8 cellular contexts compared by ENCODE assay signal in the genomic region with DNA sequence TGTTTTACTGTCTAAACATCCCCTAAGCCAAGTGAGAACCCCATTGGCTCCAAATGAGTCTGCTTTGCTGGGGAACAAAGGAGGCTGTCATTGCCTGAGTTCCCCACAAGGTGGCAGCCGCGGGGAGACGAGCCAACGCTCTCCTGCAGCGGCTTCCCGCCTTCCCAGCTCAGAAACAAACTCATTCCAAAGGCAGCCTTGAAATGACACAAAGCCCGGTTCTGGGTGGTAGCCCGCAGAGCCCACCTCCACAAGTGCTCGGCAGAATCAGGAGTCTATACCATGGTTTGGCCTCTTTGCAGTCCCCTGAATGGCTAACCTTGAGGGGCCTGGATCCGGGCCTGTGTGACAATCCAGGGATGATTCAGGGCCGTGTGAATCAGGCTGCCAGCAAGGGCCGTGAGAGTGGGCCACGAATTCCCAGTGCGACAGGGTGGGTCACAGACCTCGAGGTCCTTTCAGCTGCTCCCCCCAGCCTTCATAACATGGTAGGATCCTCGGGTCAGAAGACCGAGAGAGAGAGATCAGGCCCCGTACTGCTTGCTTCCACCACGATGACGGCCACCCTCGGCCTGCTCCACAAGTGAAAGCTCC.
DNase-seq lines count a peak whose midpoint lies in the region; ATAC-seq lines count a peak whose summit lies in the region.

No MANE protein-coding gene starts in this region.

- H3K9me3 ChIP-seq in NT2/D1 (ENCODE audit: insufficient read depth, low read length): no peaks in the 10 kb centered on the region

- H3K27me3 ChIP-seq in NT2/D1 (ENCODE audit: insufficient read depth, insufficient read length): no peaks in the 10 kb centered on the region

- peaks cover 49% of the 10 kb centered on the region for H3K36me3 ChIP-seq in NT2/D1 (ENCODE audit: insufficient read depth, insufficient read length, low read length)

- ATAC-seq in HG03378 (IDR thresholded peaks at IDR 0.05; ENCODE audit: unreplicated experiment) (peak; percentile 67), naive B cell (ENCODE audit: low read depth in 2 of 2) (peak; percentile 41 to 49)
- peak; percentile 54 for ATAC-seq in stimulated activated memory B cell treated with anti-CD40 and anti-IgM and Interleukin-4, amounts not matched to agents 10 μg/mL and 1 μg/mL and 100 μg/mL, for 72 hours

- peaks cover 8 to 12% (median 10%) of the 10 kb centered on the region in 3 donors for H3K4me1 Mint-ChIP-seq in naive B cell
- H3K4me1 Mint-ChIP-seq in stimulated activated memory B cell treated with anti-CD40 and anti-IgM and Interleukin-4, amounts not matched to agents 10 μg/mL and 1 μg/mL and 100 μg/mL, for 72 hours: peaks cover 5% of the 10 kb centered on the region

- H3K4me3 Mint-ChIP-seq in naive B cell: no peak overlapping the region
- H3K4me3 Mint-ChIP-seq in stimulated activated memory B cell treated with anti-CD40 and anti-IgM and Interleukin-4, amounts not matched to agents 10 μg/mL and 1 μg/mL and 100 μg/mL, for 72 hours: no peak overlapping the region

- no peaks in the 10 kb centered on the region for H3K36me3 Mint-ChIP-seq in naive B cell
- H3K36me3 Mint-ChIP-seq in stimulated activated memory B cell treated with anti-CD40 and anti-IgM and Interleukin-4, amounts not matched to agents 10 μg/mL and 1 μg/mL and 100 μg/mL, for 72 hours: no peaks in the 10 kb centered on the region

- H3K27me3 Mint-ChIP-seq in naive B cell: no peaks in the 10 kb centered on the region
- no peaks in the 10 kb centered on the region for H3K27me3 Mint-ChIP-seq in stimulated activated memory B cell treated with anti-CD40 and anti-IgM and Interleukin-4, amounts not matched to agents 10 μg/mL and 1 μg/mL and 100 μg/mL, for 72 hours

- no peak overlapping the region for H3K4me3 ChIP-seq in NT2/D1 (ENCODE audit: insufficient read length, low read depth)

- DNase-seq in activated gamma-delta T cell treated with Interleukin-2 at 50 U/mL for 16 hours (peak; percentile 66), activated gamma-delta T cell (lab: John Stamatoyannopoulos, UW) (no peak), NT2/D1 (ENCODE audit: low read depth, low spot score) (peak; percentile 56), fibroblast of gingiva (ENCODE audit: low read depth) (peak; percentile 54), naive B cell (peak; percentile 27)
- peak; percentile 68 for DNase-seq in activated T-cell treated with anti-CD3 and anti-CD28 coated beads, Interleukin-2, amount 50 U/mL, for 1 hour

- H3K4me1 ChIP-seq in NT2/D1 (ENCODE audit: insufficient read depth, insufficient read length): peaks cover 6% of the 10 kb centered on the region

- H3K9ac ChIP-seq in NT2/D1 (ENCODE audit: insufficient read length, low read depth): no peak overlapping the region

- no peaks in the 10 kb centered on the region for H3K9me3 Mint-ChIP-seq in naive B cell
- no peaks in the 10 kb centered on the region for H3K9me3 Mint-ChIP-seq in stimulated activated memory B cell treated with anti-CD40 and anti-IgM and Interleukin-4, amounts not matched to agents 10 μg/mL and 1 μg/mL and 100 μg/mL, for 72 hours

- peak overlapping the region in 1 of 6 donors; percentile 37 for H3K27ac Mint-ChIP-seq in naive B cell
- no peak overlapping the region for H3K27ac Mint-ChIP-seq in stimulated activated memory B cell treated with anti-CD40 and anti-IgM and Interleukin-4, amounts not matched to agents 10 μg/mL and 1 μg/mL and 100 μg/mL, for 72 hours
